In the genomic region with DNA sequence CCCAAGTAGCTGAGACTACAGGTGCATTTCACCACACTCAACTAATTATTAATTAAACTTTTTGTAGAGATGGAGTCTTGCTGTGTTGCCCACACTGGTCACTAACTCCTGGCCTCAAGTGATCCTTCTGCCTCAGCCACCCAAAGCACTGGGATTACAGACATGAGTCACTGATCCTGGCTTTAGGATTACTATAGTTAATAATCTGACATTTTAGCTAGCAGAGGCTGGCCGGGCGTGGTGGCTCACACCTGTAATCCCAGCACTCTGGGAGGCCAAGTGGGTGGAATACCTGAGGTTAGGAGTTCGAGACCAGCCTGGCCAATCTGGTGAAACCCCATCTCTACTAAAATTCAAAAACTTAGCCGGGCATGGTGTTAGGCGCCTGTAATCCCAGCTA, we compare ENCODE assay signal across 2 cellular contexts.
TF ChIP-seq lines count a peak whose summit lies in the region.

No MANE protein-coding gene starts in this region.

TF ChIP-seq in GM23338, 12 proteins besides CTCF, POLR2A, EP300 and RAD21:
- TF ChIP-seq, protein P1, sequence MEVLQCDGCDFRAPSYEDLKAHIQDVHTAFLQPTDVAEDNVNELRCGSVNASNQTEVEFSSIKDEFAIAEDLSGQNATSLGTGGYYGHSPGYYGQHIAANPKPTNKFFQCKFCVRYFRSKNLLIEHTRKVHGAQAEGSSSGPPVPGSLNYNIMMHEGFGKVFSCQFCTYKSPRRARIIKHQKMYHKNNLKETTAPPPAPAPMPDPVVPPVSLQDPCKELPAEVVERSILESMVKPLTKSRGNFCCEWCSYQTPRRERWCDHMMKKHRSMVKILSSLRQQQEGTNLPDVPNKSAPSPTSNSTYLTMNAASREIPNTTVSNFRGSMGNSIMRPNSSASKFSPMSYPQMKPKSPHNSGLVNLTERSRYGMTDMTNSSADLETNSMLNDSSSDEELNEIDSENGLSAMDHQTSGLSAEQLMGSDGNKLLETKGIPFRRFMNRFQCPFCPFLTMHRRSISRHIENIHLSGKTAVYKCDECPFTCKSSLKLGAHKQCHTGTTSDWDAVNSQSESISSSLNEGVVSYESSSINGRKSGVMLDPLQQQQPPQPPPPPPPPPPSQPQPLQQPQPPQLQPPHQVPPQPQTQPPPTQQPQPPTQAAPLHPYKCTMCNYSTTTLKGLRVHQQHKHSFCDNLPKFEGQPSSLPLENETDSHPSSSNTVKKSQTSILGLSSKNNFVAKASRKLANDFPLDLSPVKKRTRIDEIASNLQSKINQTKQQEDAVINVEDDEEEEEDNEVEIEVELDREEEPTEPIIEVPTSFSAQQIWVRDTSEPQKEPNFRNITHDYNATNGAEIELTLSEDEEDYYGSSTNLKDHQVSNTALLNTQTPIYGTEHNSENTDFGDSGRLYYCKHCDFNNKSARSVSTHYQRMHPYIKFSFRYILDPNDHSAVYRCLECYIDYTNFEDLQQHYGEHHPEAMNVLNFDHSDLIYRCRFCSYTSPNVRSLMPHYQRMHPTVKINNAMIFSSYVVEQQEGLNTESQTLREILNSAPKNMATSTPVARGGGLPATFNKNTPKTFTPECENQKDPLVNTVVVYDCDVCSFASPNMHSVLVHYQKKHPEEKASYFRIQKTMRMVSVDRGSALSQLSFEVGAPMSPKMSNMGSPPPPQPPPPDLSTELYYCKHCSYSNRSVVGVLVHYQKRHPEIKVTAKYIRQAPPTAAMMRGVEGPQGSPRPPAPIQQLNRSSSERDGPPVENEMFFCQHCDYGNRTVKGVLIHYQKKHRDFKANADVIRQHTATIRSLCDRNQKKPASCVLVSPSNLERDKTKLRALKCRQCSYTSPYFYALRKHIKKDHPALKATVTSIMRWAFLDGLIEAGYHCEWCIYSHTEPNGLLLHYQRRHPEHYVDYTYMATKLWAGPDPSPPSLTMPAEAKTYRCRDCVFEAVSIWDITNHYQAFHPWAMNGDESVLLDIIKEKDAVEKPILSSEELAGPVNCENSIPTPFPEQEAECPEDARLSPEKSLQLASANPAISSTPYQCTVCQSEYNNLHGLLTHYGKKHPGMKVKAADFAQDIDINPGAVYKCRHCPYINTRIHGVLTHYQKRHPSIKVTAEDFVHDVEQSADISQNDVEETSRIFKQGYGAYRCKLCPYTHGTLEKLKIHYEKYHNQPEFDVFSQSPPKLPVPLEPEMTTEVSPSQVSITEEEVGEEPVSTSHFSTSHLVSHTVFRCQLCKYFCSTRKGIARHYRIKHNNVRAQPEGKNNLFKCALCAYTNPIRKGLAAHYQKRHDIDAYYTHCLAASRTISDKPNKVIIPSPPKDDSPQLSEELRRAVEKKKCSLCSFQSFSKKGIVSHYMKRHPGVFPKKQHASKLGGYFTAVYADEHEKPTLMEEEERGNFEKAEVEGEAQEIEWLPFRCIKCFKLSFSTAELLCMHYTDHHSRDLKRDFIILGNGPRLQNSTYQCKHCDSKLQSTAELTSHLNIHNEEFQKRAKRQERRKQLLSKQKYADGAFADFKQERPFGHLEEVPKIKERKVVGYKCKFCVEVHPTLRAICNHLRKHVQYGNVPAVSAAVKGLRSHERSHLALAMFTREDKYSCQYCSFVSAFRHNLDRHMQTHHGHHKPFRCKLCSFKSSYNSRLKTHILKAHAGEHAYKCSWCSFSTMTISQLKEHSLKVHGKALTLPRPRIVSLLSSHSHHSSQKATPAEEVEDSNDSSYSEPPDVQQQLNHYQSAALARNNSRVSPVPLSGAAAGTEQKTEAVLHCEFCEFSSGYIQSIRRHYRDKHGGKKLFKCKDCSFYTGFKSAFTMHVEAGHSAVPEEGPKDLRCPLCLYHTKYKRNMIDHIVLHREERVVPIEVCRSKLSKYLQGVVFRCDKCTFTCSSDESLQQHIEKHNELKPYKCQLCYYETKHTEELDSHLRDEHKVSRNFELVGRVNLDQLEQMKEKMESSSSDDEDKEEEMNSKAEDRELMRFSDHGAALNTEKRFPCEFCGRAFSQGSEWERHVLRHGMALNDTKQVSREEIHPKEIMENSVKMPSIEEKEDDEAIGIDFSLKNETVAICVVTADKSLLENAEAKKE (CRISPR knock-in tag; IDR thresholded peaks at IDR 0.05): no peak
- TF ChIP-seq NANOG (IDR thresholded peaks at IDR 0.05; ENCODE audit: borderline replicate concordance): no peak
- TF ChIP-seq EZH2phosphoT487 (IDR thresholded peaks at IDR 0.05; ENCODE audit: unreplicated experiment): no peak
- TF ChIP-seq POLR2AphosphoS5 (IDR thresholded peaks at IDR 0.05; ENCODE audit: low read depth): no peak
TF ChIP-seq in GM23338: peak in this region for 0.

TF ChIP-seq in WTC11, 78 proteins besides CTCF, POLR2A, EP300 and RAD21 (continued from another document):
- TF ChIP-seq, protein P2, sequence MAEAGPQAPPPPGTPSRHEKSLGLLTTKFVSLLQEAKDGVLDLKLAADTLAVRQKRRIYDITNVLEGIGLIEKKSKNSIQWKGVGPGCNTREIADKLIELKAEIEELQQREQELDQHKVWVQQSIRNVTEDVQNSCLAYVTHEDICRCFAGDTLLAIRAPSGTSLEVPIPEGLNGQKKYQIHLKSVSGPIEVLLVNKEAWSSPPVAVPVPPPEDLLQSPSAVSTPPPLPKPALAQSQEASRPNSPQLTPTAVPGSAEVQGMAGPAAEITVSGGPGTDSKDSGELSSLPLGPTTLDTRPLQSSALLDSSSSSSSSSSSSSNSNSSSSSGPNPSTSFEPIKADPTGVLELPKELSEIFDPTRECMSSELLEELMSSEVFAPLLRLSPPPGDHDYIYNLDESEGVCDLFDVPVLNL (CRISPR knock-in tag; IDR thresholded peaks at IDR 0.05; ENCODE audit: borderline replicate concordance, low read depth): no peak
- no peak for TF ChIP-seq TEAD4 (CRISPR knock-in tag; IDR thresholded peaks at IDR 0.05)
- TF ChIP-seq NFATC4 (CRISPR knock-in tag; IDR thresholded peaks at IDR 0.05): no peak
- TF ChIP-seq, protein P3, sequence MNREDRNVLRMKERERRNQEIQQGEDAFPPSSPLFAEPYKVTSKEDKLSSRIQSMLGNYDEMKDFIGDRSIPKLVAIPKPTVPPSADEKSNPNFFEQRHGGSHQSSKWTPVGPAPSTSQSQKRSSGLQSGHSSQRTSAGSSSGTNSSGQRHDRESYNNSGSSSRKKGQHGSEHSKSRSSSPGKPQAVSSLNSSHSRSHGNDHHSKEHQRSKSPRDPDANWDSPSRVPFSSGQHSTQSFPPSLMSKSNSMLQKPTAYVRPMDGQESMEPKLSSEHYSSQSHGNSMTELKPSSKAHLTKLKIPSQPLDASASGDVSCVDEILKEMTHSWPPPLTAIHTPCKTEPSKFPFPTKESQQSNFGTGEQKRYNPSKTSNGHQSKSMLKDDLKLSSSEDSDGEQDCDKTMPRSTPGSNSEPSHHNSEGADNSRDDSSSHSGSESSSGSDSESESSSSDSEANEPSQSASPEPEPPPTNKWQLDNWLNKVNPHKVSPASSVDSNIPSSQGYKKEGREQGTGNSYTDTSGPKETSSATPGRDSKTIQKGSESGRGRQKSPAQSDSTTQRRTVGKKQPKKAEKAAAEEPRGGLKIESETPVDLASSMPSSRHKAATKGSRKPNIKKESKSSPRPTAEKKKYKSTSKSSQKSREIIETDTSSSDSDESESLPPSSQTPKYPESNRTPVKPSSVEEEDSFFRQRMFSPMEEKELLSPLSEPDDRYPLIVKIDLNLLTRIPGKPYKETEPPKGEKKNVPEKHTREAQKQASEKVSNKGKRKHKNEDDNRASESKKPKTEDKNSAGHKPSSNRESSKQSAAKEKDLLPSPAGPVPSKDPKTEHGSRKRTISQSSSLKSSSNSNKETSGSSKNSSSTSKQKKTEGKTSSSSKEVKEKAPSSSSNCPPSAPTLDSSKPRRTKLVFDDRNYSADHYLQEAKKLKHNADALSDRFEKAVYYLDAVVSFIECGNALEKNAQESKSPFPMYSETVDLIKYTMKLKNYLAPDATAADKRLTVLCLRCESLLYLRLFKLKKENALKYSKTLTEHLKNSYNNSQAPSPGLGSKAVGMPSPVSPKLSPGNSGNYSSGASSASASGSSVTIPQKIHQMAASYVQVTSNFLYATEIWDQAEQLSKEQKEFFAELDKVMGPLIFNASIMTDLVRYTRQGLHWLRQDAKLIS (CRISPR knock-in tag; IDR thresholded peaks at IDR 0.05; ENCODE audit: borderline replicate concordance): no peak
- TF ChIP-seq ZBTB21 (CRISPR knock-in tag; IDR thresholded peaks at IDR 0.05; ENCODE audit: borderline replicate concordance): no peak
- no peak for TF ChIP-seq ZNF416 (CRISPR knock-in tag; IDR thresholded peaks at IDR 0.05)
- TF ChIP-seq GABPB1 (CRISPR knock-in tag; IDR thresholded peaks at IDR 0.05): no peak
- TF ChIP-seq CREM (CRISPR knock-in tag; IDR thresholded peaks at IDR 0.05): no peak
- TF ChIP-seq, protein P4, sequence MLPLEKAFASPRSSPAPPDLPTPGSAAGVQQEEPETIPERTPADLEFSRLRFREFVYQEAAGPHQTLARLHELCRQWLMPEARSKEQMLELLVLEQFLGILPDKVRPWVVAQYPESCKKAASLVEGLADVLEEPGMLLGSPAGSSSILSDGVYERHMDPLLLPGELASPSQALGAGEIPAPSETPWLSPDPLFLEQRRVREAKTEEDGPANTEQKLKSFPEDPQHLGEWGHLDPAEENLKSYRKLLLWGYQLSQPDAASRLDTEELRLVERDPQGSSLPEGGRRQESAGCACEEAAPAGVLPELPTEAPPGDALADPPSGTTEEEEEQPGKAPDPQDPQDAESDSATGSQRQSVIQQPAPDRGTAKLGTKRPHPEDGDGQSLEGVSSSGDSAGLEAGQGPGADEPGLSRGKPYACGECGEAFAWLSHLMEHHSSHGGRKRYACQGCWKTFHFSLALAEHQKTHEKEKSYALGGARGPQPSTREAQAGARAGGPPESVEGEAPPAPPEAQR (CRISPR knock-in tag; IDR thresholded peaks at IDR 0.05): no peak
TF ChIP-seq in WTC11: peak in this region for 0.
